In the genomic region with DNA sequence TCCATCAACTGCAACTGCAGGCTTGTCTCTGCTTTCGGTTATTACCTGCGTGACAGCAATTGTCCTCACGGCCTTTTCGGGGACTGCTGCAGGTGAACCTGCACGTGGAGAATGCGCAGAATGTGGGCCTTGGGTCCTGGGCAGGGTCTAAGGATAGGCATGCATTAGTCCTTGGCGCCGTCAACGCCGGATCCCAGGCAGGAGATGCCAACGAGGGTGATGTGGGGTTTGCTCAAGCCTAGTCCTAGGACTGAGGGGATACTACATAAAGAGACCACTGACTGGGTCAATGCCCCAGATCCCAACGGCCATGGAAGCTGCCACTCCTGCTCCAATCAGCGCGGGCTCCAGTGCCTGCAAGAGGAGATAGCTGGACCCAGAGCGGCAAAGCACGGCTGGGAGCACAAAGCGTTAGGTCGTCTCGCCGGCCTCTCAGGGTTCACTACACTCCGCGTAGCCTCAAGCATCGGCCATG, we compare ENCODE assay signal across 8 cellular contexts. TPM values are rescaled to one million over a fixed set of nuclear protein-coding genes. Genes with fewer than 3 reads are reported as not detected.
DNase-seq lines count a peak whose midpoint lies in the region; ATAC-seq and TF ChIP-seq lines count a peak whose summit lies in the region.

No MANE protein-coding gene starts in this region.

- peak overlapping the region; percentile 71 for H3K27ac ChIP-seq in CD8-positive, alpha-beta T cell (ENCODE audit: low read depth, low read length)

- peaks cover 54% of the 10 kb centered on the region for H3K36me3 Mint-ChIP-seq in CD8-positive, alpha-beta T cell
- peaks cover 61% of the 10 kb centered on the region for H3K36me3 Mint-ChIP-seq in brain

- H3K27ac Mint-ChIP-seq in CD8-positive, alpha-beta T cell = peak overlapping the region; percentile 87
- H3K27ac Mint-ChIP-seq in brain = peak overlapping the region; percentile 38 to 95 (median 88)

- H3K4me3 ChIP-seq in CD8-positive, alpha-beta T cell (ENCODE audit: low read depth, low read length) = peak overlapping the region; percentile 41
- H3K4me3 ChIP-seq in mucosa of stomach (ENCODE audit: low read length) = no peak overlapping the region

- no peaks in the 10 kb centered on the region for H3K27me3 Mint-ChIP-seq in CD8-positive, alpha-beta T cell (ENCODE audit: low read depth)
- H3K27me3 Mint-ChIP-seq in brain = peaks cover 7% of the 10 kb centered on the region

- TF ChIP-seq CTCF in CD8-positive, alpha-beta T cell (IDR thresholded peaks at IDR 0.05) = no peak
- TF ChIP-seq CTCF in brain (conservative IDR thresholded peaks at IDR 0.05) = peak in 1 of 2 experiments; percentile 82

- H3K4me3 Mint-ChIP-seq in CD8-positive, alpha-beta T cell = peak overlapping the region; percentile 80
- H3K4me3 Mint-ChIP-seq in brain = peak overlapping the region; percentile 76 to 81 (median 79)

- ATAC-seq in CD8-positive, alpha-beta T cell = no peak
- ATAC-seq in HG03066 (IDR thresholded peaks at IDR 0.05; ENCODE audit: low read depth, unreplicated experiment) = peak; percentile 6

- no peaks in the 10 kb centered on the region for H3K27me3 ChIP-seq in CD8-positive, alpha-beta T cell (ENCODE audit: insufficient read depth, low read length)
- H3K27me3 ChIP-seq in mucosa of stomach (ENCODE audit: control insufficient read depth, insufficient read depth, low read length) = no peaks in the 10 kb centered on the region

- peak overlapping the region; percentile 48 for H3K9ac ChIP-seq in mucosa of stomach (ENCODE audit: low read length)

- H3K36me3 ChIP-seq in CD8-positive, alpha-beta T cell (ENCODE audit: insufficient read depth, low read length) = peaks cover 34% of the 10 kb centered on the region
- H3K36me3 ChIP-seq in mucosa of stomach (ENCODE audit: control insufficient read depth, insufficient read depth, low read length) = peaks cover 28% of the 10 kb centered on the region

- intact Hi-C loops in CD8-positive, alpha-beta T cell (cut with DNase I, micrococcal nuclease) = loop anchor here (1.0 to 10.0 kb wide), 13 partner anchors 109 to 1297 kb away; partner anchors contain the start of genes TEX264 (in 2 of the 2), ABHD14B (in 1 of the 2), DCAF1 (in 1 of the 2) and DUSP7 (in 1 of the 2)

- no peaks in the 10 kb centered on the region for H3K9me3 ChIP-seq in CD8-positive, alpha-beta T cell (ENCODE audit: low read length)
- H3K9me3 ChIP-seq in mucosa of stomach (ENCODE audit: control insufficient read depth, low read length) = no peaks in the 10 kb centered on the region

- CTCF ChIA-PET in CD8-positive, alpha-beta T cell (lab: Charles Lee) = interaction anchor here (0.9 to 3.8 kb wide), 15 partner anchors 11 to 821 kb away, joined by 3 to 31 read pairs (median 6); partner anchors contain the start of genes HEMK1 and MAPKAPK3

- H3K9me3 Mint-ChIP-seq in CD8-positive, alpha-beta T cell = no peaks in the 10 kb centered on the region
- peaks cover 2 to 21% (median 4%) of the 10 kb centered on the region in 5 experiments for H3K9me3 Mint-ChIP-seq in brain

- POLR2A ChIA-PET in CD8-positive, alpha-beta T cell (lab: Charles Lee) = interaction anchor here (1.1 kb wide), 1 partner anchor 109 kb away, joined by 3 read pairs; the partner anchor contains the start of gene DCAF1

- peak in 1 of 7 experiments; percentile 28 for DNase-seq in CD8-positive, alpha-beta T cell
- DNase-seq in NCI-H69 (lab: John Stamatoyannopoulos, UW) (no peak), putamen (ENCODE audit: low spot score) (no peak), middle frontal gyrus (ENCODE audit: extremely low spot score, low spot score) (no peak)
- DNase-seq in stimulated activated CD4-positive, alpha-beta T cell treated with anti-CD3 and anti-CD28 coated beads, Interleukin-12 subunit alpha, Interleukin-12 subunit beta, amount 100 ng/mL, for 4 hours = no peak

- peaks cover 69% of the 10 kb centered on the region for H3K4me1 Mint-ChIP-seq in CD8-positive, alpha-beta T cell (ENCODE audit: low read depth)
- peaks cover 78% of the 10 kb centered on the region for H3K4me1 Mint-ChIP-seq in brain

- peaks cover 52% of the 10 kb centered on the region for H3K4me1 ChIP-seq in CD8-positive, alpha-beta T cell (ENCODE audit: insufficient read depth, low read length)
- peaks cover 82% of the 10 kb centered on the region for H3K4me1 ChIP-seq in mucosa of stomach (ENCODE audit: control insufficient read depth, insufficient read depth, low read length)

RNA-seq across cellular contexts. Expression of gene RBM15B, which starts 0.4 kb away (rescaled TPM):
- total RNA-seq in CD8-positive, alpha-beta T cell = 10 to 100 TPM; 29.5 to 29.8 TPM
- 25.2 TPM for polyA plus RNA-seq in brain (ENCODE audit: insufficient read depth, low read depth, low replicate concordance)

RNA-seq across cellular contexts. Expression of gene MANF, which starts 5.5 kb away (rescaled TPM):
- total RNA-seq in CD8-positive, alpha-beta T cell = 10 to 100 TPM; 32.2 to 35.0 TPM
- polyA plus RNA-seq in brain (ENCODE audit: insufficient read depth, low read depth, low replicate concordance) = 60.3 TPM
